Comparison of ENCODE assay signal across 11 cellular contexts in genomic region chr19:19626516-19627441, GRCh38. TPM values are rescaled to one million over a fixed set of nuclear protein-coding genes. Genes with fewer than 3 reads are reported as not detected.
DNase-seq lines count a peak whose midpoint lies in the region; ATAC-seq and TF ChIP-seq lines count a peak whose summit lies in the region.
"Had no signal": no experiment of that assay in that cellular context is flagged by ENCODE, and none has a peak within 500 bp of the region (broad histone marks: within the 10 kb centered on the region; RNA-seq: fewer than 3 reads in every experiment).

No MANE protein-coding gene starts in this region.

- peak overlapping the region in 1 of 2 donors; percentile 78 for H3K9ac ChIP-seq in colonic mucosa (ENCODE audit: low read depth in 2 of 2, low read length in 2 of 2)

- POLR2A ChIA-PET in CD4-positive, alpha-beta T cell (lab: Charles Lee), result interaction anchor here (0.7 to 2.5 kb wide), 17 partner anchors 8 to 239 kb away, joined by 3 to 17 read pairs (median 4); partner anchors contain the start of genes ATP13A1, GMIP, PBX4 and TSSK6

- intact Hi-C loops in CD4-positive, alpha-beta T cell (cut with DNase I, micrococcal nuclease), result loop anchor here in 1 of 2 experiments (5.0 kb wide), 2 partner anchors 94 to 331 kb away; no protein-coding TSS in a partner anchor
- intact Hi-C loops in colonic mucosa (cut with DNase I) (no loop called here), posterior vena cava (cut with DNase I) (no loop called here)

- peaks cover 28% of the 10 kb centered on the region for H3K4me1 Mint-ChIP-seq in CD4-positive, alpha-beta T cell (ENCODE audit: low read depth)
- H3K4me1 Mint-ChIP-seq in nephron, result peaks cover 7% of the 10 kb centered on the region

- no peak for ATAC-seq in CD4-positive, alpha-beta T cell (ENCODE audit: poor library complexity)
- ATAC-seq in GM18511 (IDR thresholded peaks at IDR 0.05; ENCODE audit: unreplicated experiment) (no peak), GM21360 (IDR thresholded peaks at IDR 0.05; ENCODE audit: unreplicated experiment) (no peak)

- DNase-seq in CD4-positive, alpha-beta T cell, result no peak
- DNase-seq in LNCaP clone FGC (ENCODE audit: low read depth) (no peak), colonic mucosa (no peak), posterior vena cava (ENCODE audit: low spot score) (no peak), KBM-7 (no peak)
- DNase-seq: DND-41 had no signal

- H3K9me3 Mint-ChIP-seq in CD4-positive, alpha-beta T cell, result no peaks in the 10 kb centered on the region
- no peaks in the 10 kb centered on the region for H3K9me3 Mint-ChIP-seq in nephron

- no peaks in the 10 kb centered on the region for H3K4me1 ChIP-seq in colonic mucosa
- H3K4me1 ChIP-seq: SJSA1 had no signal

- in situ Hi-C loops in KBM-7 (cut with MboI; ENCODE audit: low pct_unique_long_range_greater_than_20kb, low sequenced_read_pairs), result no loop called here

- H3K36me3 ChIP-seq in colonic mucosa, result no peaks in the 10 kb centered on the region
- H3K36me3 ChIP-seq: SJSA1 had no signal

- peaks cover 52% of the 10 kb centered on the region for H3K36me3 Mint-ChIP-seq in CD4-positive, alpha-beta T cell (ENCODE audit: low read depth)
- H3K36me3 Mint-ChIP-seq in nephron (ENCODE audit: low read depth), result peaks cover 23% of the 10 kb centered on the region

- peak overlapping the region; percentile 91 for H3K27ac Mint-ChIP-seq in CD4-positive, alpha-beta T cell
- H3K27ac Mint-ChIP-seq in nephron, result peak overlapping the region; percentile 56 to 78 (median 63)

- H3K9me3 ChIP-seq in CD4-positive, alpha-beta T cell (ENCODE audit: control insufficient read depth, low read length), result no peaks in the 10 kb centered on the region
- no peaks in the 10 kb centered on the region for H3K9me3 ChIP-seq in colonic mucosa
- H3K9me3 ChIP-seq: neutrophil, SJSA1 had no signal

- H3K27me3 ChIP-seq in CD4-positive, alpha-beta T cell (ENCODE audit: control insufficient read depth, insufficient read depth, low read length), result no peaks in the 10 kb centered on the region
- H3K27me3 ChIP-seq in colonic mucosa, result no peaks in the 10 kb centered on the region
- H3K27me3 ChIP-seq: neutrophil, SJSA1 had no signal

- CTCF ChIA-PET in CD4-positive, alpha-beta T cell (lab: Charles Lee), result interaction anchor here (1.0 kb wide), 2 partner anchors 21 to 72 kb away, joined by 4 to 7 read pairs; no protein-coding TSS in a partner anchor

- peak overlapping the region; percentile 99 for H3K4me3 Mint-ChIP-seq in CD4-positive, alpha-beta T cell
- H3K4me3 Mint-ChIP-seq in nephron, result peak overlapping the region; percentile 86 to 92 (median 88)

- H3K4me3 ChIP-seq in LNCaP clone FGC (ENCODE audit: low read depth, low read length) (peak overlapping the region; percentile 68), colonic mucosa (peak overlapping the region; percentile 73)
- H3K4me3 ChIP-seq: SJSA1 had no signal

- no peak for TF ChIP-seq CTCF in CD4-positive, alpha-beta T cell (IDR thresholded peaks at IDR 0.05)
- TF ChIP-seq CTCF in LNCaP clone FGC (IDR thresholded peaks at IDR 0.05; ENCODE audit: control insufficient read depth, extremely low read depth, insufficient read depth), result no peak
- no peak for TF ChIP-seq CTCF in colonic mucosa (IDR thresholded peaks at IDR 0.05)
- TF ChIP-seq CTCF in nephron (IDR thresholded peaks at IDR 0.05; ENCODE audit: unreplicated experiment in 3 of 3), result no peak

- H3K27me3 Mint-ChIP-seq in CD4-positive, alpha-beta T cell, result no peaks in the 10 kb centered on the region
- no peaks in the 10 kb centered on the region for H3K27me3 Mint-ChIP-seq in nephron (ENCODE audit: low read depth)

- H3K27ac ChIP-seq in CD4-positive, alpha-beta T cell (ENCODE audit: low read depth, low read length), result peak overlapping the region; percentile 83
- no peak overlapping the region for H3K27ac ChIP-seq in colonic mucosa
- H3K27ac ChIP-seq: neutrophil, SJSA1 had no signal

RNA-seq across cellular contexts. Expression of gene LPAR2, which starts 1.2 kb away (rescaled TPM):
- total RNA-seq in CD4-positive, alpha-beta T cell, result 10 to 100 TPM; 85.9 to 93.7 TPM
- total RNA-seq in colonic mucosa (10 to 100 TPM; 16.6 to 22.6 TPM), posterior vena cava (1 to 10 TPM; 2.0 to 5.5 TPM)

RNA-seq across cellular contexts. Expression of gene PBX4, which starts 8.3 kb away (rescaled TPM):
- total RNA-seq in CD4-positive, alpha-beta T cell, result 10 to 100 TPM; 50.1 to 51.8 TPM
- total RNA-seq in colonic mucosa (1 to 10 TPM; 2.3 to 4.9 TPM), posterior vena cava (under 1 TPM; 0.29 to 0.93 TPM)

RNA-seq across cellular contexts. Expression of gene GMIP, which starts 16.7 kb away (rescaled TPM):
- 10 to 100 TPM; 89.6 to 97.0 TPM for total RNA-seq in CD4-positive, alpha-beta T cell
- 10 to 100 TPM; 31.4 to 32.2 TPM for total RNA-seq in colonic mucosa
- total RNA-seq in posterior vena cava, result 10 to 100 TPM in 1 of 2 donors, 1 to 10 TPM in 1; 8.3 to 11.4 TPM

RNA-seq across cellular contexts. Expression of gene ATP13A1, which starts 36.7 kb away (rescaled TPM):
- 10 to 100 TPM; 84.8 to 87.6 TPM for total RNA-seq in CD4-positive, alpha-beta T cell
- total RNA-seq in colonic mucosa, result 10 to 100 TPM; 46.0 to 77.4 TPM
- total RNA-seq in posterior vena cava, result 10 to 100 TPM; 33.1 to 33.3 TPM

RNA-seq across cellular contexts. Expression of gene ZNF101, which starts 41.9 kb away (rescaled TPM):
- total RNA-seq in CD4-positive, alpha-beta T cell, result 10 to 100 TPM; 58.8 to 60.6 TPM
- total RNA-seq in colonic mucosa, result 10 to 100 TPM; 13.9 to 15.9 TPM
- 1 to 10 TPM; 6.3 to 8.2 TPM for total RNA-seq in posterior vena cava

Comparison
In these comparisons a context has a peak if more than half of its experiments do, and no peak if none do; other contexts are left out.
1. RNA of gene PBX4, which starts 8.3 kb away (total RNA-seq): 50.1 to 51.8 TPM in CD4-positive, alpha-beta T cell; 2.3 to 4.9 TPM in colonic mucosa and 0.29 to 0.93 TPM in posterior vena cava; every median in the first group is over 4 times any median in the second.